In the genomic region with DNA sequence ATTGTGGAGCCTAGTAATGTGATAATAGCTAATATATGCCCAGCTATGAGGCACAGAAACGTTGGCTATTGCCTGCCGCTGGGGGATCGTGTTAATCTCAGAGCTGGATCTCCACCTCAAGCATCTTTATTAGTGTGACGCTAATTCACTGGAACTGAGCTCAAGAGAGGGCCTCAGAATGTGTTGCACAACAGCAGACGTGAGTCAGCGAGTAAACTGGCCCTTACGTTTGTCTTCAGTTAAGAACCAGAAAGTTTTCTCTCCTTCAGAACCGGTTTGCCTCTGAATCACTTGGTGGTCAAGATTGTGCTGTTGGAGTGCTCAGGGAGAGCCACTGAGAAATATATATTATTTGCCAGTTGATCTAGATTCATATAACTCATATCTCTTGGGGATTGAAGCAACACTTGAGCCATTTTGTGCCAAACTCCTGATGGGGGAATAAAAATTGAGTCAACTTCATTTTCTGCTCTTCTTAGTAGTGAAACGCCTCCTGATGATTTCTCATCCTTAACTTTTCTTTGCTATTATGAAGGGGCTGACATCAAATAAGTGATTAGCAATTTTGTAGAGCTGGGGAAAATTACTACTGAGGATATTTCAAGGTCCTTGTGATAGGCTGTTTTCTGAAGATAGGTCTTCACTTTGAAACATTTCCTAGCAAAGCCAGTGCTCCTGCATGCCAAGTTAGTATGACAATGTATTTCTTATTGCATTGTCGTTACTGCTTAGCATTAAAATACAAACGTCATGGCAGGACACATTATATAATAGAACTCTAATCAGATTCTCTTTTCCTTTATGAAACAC, we compare ENCODE assay signal across 1 cellular context.
TF ChIP-seq lines count a peak whose summit lies in the region.

No MANE protein-coding gene starts in this region.

TF ChIP-seq in K562, 482 proteins besides CTCF, POLR2A, EP300 and RAD21 (continued from another document and continues in another):
- TF ChIP-seq, protein P1, sequence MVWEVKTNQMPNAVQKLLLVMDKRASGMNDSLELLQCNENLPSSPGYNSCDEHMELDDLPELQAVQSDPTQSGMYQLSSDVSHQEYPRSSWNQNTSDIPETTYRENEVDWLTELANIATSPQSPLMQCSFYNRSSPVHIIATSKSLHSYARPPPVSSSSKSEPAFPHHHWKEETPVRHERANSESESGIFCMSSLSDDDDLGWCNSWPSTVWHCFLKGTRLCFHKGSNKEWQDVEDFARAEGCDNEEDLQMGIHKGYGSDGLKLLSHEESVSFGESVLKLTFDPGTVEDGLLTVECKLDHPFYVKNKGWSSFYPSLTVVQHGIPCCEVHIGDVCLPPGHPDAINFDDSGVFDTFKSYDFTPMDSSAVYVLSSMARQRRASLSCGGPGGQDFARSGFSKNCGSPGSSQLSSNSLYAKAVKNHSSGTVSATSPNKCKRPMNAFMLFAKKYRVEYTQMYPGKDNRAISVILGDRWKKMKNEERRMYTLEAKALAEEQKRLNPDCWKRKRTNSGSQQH (CRISPR knock-in tag; IDR thresholded peaks at IDR 0.05): no peak
- TF ChIP-seq, protein P2, sequence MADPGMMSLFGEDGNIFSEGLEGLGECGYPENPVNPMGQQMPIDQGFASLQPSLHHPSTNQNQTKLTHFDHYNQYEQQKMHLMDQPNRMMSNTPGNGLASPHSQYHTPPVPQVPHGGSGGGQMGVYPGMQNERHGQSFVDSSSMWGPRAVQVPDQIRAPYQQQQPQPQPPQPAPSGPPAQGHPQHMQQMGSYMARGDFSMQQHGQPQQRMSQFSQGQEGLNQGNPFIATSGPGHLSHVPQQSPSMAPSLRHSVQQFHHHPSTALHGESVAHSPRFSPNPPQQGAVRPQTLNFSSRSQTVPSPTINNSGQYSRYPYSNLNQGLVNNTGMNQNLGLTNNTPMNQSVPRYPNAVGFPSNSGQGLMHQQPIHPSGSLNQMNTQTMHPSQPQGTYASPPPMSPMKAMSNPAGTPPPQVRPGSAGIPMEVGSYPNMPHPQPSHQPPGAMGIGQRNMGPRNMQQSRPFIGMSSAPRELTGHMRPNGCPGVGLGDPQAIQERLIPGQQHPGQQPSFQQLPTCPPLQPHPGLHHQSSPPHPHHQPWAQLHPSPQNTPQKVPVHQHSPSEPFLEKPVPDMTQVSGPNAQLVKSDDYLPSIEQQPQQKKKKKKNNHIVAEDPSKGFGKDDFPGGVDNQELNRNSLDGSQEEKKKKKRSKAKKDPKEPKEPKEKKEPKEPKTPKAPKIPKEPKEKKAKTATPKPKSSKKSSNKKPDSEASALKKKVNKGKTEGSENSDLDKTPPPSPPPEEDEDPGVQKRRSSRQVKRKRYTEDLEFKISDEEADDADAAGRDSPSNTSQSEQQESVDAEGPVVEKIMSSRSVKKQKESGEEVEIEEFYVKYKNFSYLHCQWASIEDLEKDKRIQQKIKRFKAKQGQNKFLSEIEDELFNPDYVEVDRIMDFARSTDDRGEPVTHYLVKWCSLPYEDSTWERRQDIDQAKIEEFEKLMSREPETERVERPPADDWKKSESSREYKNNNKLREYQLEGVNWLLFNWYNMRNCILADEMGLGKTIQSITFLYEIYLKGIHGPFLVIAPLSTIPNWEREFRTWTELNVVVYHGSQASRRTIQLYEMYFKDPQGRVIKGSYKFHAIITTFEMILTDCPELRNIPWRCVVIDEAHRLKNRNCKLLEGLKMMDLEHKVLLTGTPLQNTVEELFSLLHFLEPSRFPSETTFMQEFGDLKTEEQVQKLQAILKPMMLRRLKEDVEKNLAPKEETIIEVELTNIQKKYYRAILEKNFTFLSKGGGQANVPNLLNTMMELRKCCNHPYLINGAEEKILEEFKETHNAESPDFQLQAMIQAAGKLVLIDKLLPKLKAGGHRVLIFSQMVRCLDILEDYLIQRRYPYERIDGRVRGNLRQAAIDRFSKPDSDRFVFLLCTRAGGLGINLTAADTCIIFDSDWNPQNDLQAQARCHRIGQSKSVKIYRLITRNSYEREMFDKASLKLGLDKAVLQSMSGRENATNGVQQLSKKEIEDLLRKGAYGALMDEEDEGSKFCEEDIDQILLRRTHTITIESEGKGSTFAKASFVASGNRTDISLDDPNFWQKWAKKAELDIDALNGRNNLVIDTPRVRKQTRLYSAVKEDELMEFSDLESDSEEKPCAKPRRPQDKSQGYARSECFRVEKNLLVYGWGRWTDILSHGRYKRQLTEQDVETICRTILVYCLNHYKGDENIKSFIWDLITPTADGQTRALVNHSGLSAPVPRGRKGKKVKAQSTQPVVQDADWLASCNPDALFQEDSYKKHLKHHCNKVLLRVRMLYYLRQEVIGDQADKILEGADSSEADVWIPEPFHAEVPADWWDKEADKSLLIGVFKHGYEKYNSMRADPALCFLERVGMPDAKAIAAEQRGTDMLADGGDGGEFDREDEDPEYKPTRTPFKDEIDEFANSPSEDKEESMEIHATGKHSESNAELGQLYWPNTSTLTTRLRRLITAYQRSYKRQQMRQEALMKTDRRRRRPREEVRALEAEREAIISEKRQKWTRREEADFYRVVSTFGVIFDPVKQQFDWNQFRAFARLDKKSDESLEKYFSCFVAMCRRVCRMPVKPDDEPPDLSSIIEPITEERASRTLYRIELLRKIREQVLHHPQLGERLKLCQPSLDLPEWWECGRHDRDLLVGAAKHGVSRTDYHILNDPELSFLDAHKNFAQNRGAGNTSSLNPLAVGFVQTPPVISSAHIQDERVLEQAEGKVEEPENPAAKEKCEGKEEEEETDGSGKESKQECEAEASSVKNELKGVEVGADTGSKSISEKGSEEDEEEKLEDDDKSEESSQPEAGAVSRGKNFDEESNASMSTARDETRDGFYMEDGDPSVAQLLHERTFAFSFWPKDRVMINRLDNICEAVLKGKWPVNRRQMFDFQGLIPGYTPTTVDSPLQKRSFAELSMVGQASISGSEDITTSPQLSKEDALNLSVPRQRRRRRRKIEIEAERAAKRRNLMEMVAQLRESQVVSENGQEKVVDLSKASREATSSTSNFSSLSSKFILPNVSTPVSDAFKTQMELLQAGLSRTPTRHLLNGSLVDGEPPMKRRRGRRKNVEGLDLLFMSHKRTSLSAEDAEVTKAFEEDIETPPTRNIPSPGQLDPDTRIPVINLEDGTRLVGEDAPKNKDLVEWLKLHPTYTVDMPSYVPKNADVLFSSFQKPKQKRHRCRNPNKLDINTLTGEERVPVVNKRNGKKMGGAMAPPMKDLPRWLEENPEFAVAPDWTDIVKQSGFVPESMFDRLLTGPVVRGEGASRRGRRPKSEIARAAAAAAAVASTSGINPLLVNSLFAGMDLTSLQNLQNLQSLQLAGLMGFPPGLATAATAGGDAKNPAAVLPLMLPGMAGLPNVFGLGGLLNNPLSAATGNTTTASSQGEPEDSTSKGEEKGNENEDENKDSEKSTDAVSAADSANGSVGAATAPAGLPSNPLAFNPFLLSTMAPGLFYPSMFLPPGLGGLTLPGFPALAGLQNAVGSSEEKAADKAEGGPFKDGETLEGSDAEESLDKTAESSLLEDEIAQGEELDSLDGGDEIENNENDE (IDR thresholded peaks at IDR 0.05; ENCODE audit: low read depth, low read length): no peak
- TF ChIP-seq, protein P3, sequence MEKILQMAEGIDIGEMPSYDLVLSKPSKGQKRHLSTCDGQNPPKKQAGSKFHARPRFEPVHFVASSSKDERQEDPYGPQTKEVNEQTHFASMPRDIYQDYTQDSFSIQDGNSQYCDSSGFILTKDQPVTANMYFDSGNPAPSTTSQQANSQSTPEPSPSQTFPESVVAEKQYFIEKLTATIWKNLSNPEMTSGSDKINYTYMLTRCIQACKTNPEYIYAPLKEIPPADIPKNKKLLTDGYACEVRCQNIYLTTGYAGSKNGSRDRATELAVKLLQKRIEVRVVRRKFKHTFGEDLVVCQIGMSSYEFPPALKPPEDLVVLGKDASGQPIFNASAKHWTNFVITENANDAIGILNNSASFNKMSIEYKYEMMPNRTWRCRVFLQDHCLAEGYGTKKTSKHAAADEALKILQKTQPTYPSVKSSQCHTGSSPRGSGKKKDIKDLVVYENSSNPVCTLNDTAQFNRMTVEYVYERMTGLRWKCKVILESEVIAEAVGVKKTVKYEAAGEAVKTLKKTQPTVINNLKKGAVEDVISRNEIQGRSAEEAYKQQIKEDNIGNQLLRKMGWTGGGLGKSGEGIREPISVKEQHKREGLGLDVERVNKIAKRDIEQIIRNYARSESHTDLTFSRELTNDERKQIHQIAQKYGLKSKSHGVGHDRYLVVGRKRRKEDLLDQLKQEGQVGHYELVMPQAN (IDR thresholded peaks at IDR 0.05; ENCODE audit: borderline replicate concordance): no peak
- TF ChIP-seq DDX20 (tag; IDR thresholded peaks at IDR 0.05; ENCODE audit: low read depth) (peak; percentile 93), BMI1 (IDR thresholded peaks at IDR 0.05; ENCODE audit: low read length) (no peak), ZNF143 (CRISPR knock-in tag; IDR thresholded peaks at IDR 0.05) (no peak), KLF1 (tag; IDR thresholded peaks at IDR 0.05) (no peak), NFATC3 (IDR thresholded peaks at IDR 0.05) (no peak), ZNF644 (tag; IDR thresholded peaks at IDR 0.05; ENCODE audit: low read depth) (peak; percentile 93), ZNF280B (CRISPR knock-in tag; IDR thresholded peaks at IDR 0.05) (no peak), TARDBP (IDR thresholded peaks at IDR 0.05) (no peak), FUS (optimal IDR thresholded peaks at IDR 0.05; ENCODE audit: low read depth, low read length) (no peak), ZNF133 (CRISPR knock-in tag; IDR thresholded peaks at IDR 0.05) (no peak), HDAC6 (IDR thresholded peaks at IDR 0.05; ENCODE audit: low read depth, low read length) (no peak), MED1 (CRISPR knock-in tag; IDR thresholded peaks at IDR 0.05; ENCODE audit: borderline replicate concordance) (no peak), AFF4 (CRISPR knock-in tag; IDR thresholded peaks at IDR 0.05) (no peak), GATA2 (CRISPR knock-in tag; IDR thresholded peaks at IDR 0.05) (peak; percentile 79), RBM14 (IDR thresholded peaks at IDR 0.05; ENCODE audit: borderline replicate concordance, insufficient read depth, low read depth, low read length) (no peak), ELF2 (CRISPR knock-in tag; IDR thresholded peaks at IDR 0.05) (no peak), ATF3 (IDR thresholded peaks at IDR 0.05) (peak; percentile 91), ATF3 (CRISPR knock-in tag; conservative IDR thresholded peaks at IDR 0.05) (peak; percentile 45; the same call in 1 of the 2 replicates), BHLHE40 (IDR thresholded peaks at IDR 0.05; ENCODE audit: low read length) (no peak), TCF15 (CRISPR knock-in tag; IDR thresholded peaks at IDR 0.05) (peak; percentile 79; the same call in 1 of the 2 replicates), E2F3 (CRISPR knock-in tag; IDR thresholded peaks at IDR 0.05) (0 out of 2 replicates have a peak, but pooled peaks have one; percentile 26)
- TF ChIP-seq, protein P4, sequence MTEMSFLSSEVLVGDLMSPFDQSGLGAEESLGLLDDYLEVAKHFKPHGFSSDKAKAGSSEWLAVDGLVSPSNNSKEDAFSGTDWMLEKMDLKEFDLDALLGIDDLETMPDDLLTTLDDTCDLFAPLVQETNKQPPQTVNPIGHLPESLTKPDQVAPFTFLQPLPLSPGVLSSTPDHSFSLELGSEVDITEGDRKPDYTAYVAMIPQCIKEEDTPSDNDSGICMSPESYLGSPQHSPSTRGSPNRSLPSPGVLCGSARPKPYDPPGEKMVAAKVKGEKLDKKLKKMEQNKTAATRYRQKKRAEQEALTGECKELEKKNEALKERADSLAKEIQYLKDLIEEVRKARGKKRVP (CRISPR knock-in tag; IDR thresholded peaks at IDR 0.05): no peak; the same call in 1 of the 2 replicates
- TF ChIP-seq, protein P5, sequence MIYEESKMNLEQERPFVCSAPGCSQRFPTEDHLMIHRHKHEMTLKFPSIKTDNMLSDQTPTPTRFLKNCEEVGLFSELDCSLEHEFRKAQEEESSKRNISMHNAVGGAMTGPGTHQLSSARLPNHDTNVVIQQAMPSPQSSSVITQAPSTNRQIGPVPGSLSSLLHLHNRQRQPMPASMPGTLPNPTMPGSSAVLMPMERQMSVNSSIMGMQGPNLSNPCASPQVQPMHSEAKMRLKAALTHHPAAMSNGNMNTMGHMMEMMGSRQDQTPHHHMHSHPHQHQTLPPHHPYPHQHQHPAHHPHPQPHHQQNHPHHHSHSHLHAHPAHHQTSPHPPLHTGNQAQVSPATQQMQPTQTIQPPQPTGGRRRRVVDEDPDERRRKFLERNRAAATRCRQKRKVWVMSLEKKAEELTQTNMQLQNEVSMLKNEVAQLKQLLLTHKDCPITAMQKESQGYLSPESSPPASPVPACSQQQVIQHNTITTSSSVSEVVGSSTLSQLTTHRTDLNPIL (CRISPR knock-in tag; IDR thresholded peaks at IDR 0.05): no peak
